23 cellular contexts compared by ENCODE assay signal in genomic region chr15:41407341-41407740, GRCh38. TPM values are rescaled to one million over a fixed set of nuclear protein-coding genes. Genes with fewer than 3 reads are reported as not detected.
DNase-seq lines count a peak whose midpoint lies in the region; ATAC-seq, FAIRE-seq and TF ChIP-seq lines count a peak whose summit lies in the region.
"Had no signal": no experiment of that assay in that cellular context is flagged by ENCODE, and none has a peak within 500 bp of the region (broad histone marks: within the 10 kb centered on the region; RNA-seq: fewer than 3 reads in every experiment).

No MANE protein-coding gene starts in this region.

- H3K27ac ChIP-seq in MM.1S (ENCODE audit: low read length) = peak overlapping the region; percentile 4; the same call in 1 of the 2 replicates
- H3K27ac ChIP-seq: KMS-11, PC-9, SJCRH30 had no signal

- H2AFZ ChIP-seq in MM.1S (ENCODE audit: low read length) = no peak overlapping the region
- H2AFZ ChIP-seq: PC-9 had no signal

- H3K4me1 ChIP-seq in MM.1S (ENCODE audit: low read length) = peaks cover 8% of the 10 kb centered on the region; the same call in 1 of the 2 replicates
- H3K4me1 ChIP-seq: SJCRH30 had no signal

- no peak overlapping the region for H3K4me2 ChIP-seq in MM.1S (ENCODE audit: low read depth, low read length)
- H3K4me2 ChIP-seq: KMS-11, PC-9 had no signal

- H3K9ac ChIP-seq in MM.1S (ENCODE audit: low read length) = no peak overlapping the region
- H3K9ac ChIP-seq: KMS-11 had no signal

- no peaks in the 10 kb centered on the region for H3K9me2 ChIP-seq in MM.1S (replicated peaks; ENCODE audit: insufficient read depth, low read length)

- FAIRE-seq in GM19239 (lab: Jason Lieb, UNC) = no peak
- FAIRE-seq: H1 had no signal

- H3K4me1 Mint-ChIP-seq in stimulated activated memory B cell treated with anti-CD40 and anti-IgM and Interleukin-4, amounts not matched to agents 10 μg/mL and 1 μg/mL and 100 μg/mL, for 72 hours = peaks cover 25% of the 10 kb centered on the region

- H3K4me3 ChIP-seq in MM.1S (ENCODE audit: low read length) = no peak overlapping the region
- H3K4me3 ChIP-seq: PC-9, SJCRH30 had no signal

- H3K27ac Mint-ChIP-seq in stimulated activated memory B cell treated with anti-CD40 and anti-IgM and Interleukin-4, amounts not matched to agents 10 μg/mL and 1 μg/mL and 100 μg/mL, for 72 hours = no peak overlapping the region
- H3K27ac Mint-ChIP-seq: CD4-positive, CD25-positive, alpha-beta regulatory T cell; IgD-negative memory B cell had no signal

- H3K36me3 Mint-ChIP-seq in stimulated activated memory B cell treated with anti-CD40 and anti-IgM and Interleukin-4, amounts not matched to agents 10 μg/mL and 1 μg/mL and 100 μg/mL, for 72 hours = no peaks in the 10 kb centered on the region

- H3K4me3 Mint-ChIP-seq in stimulated activated memory B cell treated with anti-CD40 and anti-IgM and Interleukin-4, amounts not matched to agents 10 μg/mL and 1 μg/mL and 100 μg/mL, for 72 hours = no peak overlapping the region
- H3K4me3 Mint-ChIP-seq: IgD-negative memory B cell had no signal

- H3K79me2 ChIP-seq in MM.1S (ENCODE audit: low read length) = 0 out of 2 replicates have a peak, but pooled peaks cover 3% of the 10 kb centered on the region

- H4K20me1 ChIP-seq in MM.1S (ENCODE audit: insufficient read depth, low read length) = no peaks in the 10 kb centered on the region

- H3F3A ChIP-seq in MM.1S (ENCODE audit: insufficient read depth, low read length) = peaks cover 5% of the 10 kb centered on the region

- TF ChIP-seq CTCF in MM.1S (IDR thresholded peaks at IDR 0.05; ENCODE audit: low read length) = no peak

- H3K27me3 Mint-ChIP-seq in stimulated activated memory B cell treated with anti-CD40 and anti-IgM and Interleukin-4, amounts not matched to agents 10 μg/mL and 1 μg/mL and 100 μg/mL, for 72 hours = no peaks in the 10 kb centered on the region
- H3K27me3 Mint-ChIP-seq: CD4-positive, CD25-positive, alpha-beta regulatory T cell; IgD-negative memory B cell had no signal

- H3K9me3 Mint-ChIP-seq in stimulated activated memory B cell treated with anti-CD40 and anti-IgM and Interleukin-4, amounts not matched to agents 10 μg/mL and 1 μg/mL and 100 μg/mL, for 72 hours = no peaks in the 10 kb centered on the region
- H3K9me3 Mint-ChIP-seq: IgD-negative memory B cell had no signal

- DNase-seq in CD1c-positive myeloid dendritic cell (ENCODE audit: extremely low spot score) = peak; percentile 8
- no peak for DNase-seq in MM.1S
- peak; percentile 47 for DNase-seq in amniotic epithelial cell (ENCODE audit: low read depth)
- DNase-seq in putamen (ENCODE audit: low spot score) = peak; percentile 19
- no peak for DNase-seq in NCI-H1694 treated with DMSO at 0.1 percent for 48 hours (lab: John Stamatoyannopoulos, UW)
- no peak for DNase-seq in GM19239 (ENCODE audit: insufficient read length, low spot score)
- no peak for DNase-seq in ureter (ENCODE audit: low spot score)
- DNase-seq: BE2C; CD4-positive, CD25-positive, alpha-beta regulatory T cell; HCEC 1CT; NCI-H1105; NCI-H1436 treated with DMSO at 0.1 percent for 48 hours; NCI-H2029; NCI-H2227 treated with DMSO at 0.1 percent for 48 hours; NCI-H526 treated with DMSO at 0.1 percent for 48 hours; PC-9; SJCRH30 had no signal

- H3K27me3 ChIP-seq in MM.1S (replicated peaks; ENCODE audit: insufficient read depth, low read length) = no peaks in the 10 kb centered on the region
- H3K27me3 ChIP-seq: BE2C, SJCRH30 had no signal

- no peak for ATAC-seq in stimulated activated memory B cell treated with anti-CD40 and anti-IgM and Interleukin-4, amounts not matched to agents 10 μg/mL and 1 μg/mL and 100 μg/mL, for 72 hours
- ATAC-seq: Right ventricle myocardium inferior, SK-N-SH treated with all-trans-retinoic acid at 6 μM for 48 hours had no signal

- no peaks in the 10 kb centered on the region for H3K36me3 ChIP-seq in MM.1S (replicated peaks; ENCODE audit: insufficient read depth, low read length)
- H3K36me3 ChIP-seq: BE2C, SJCRH30 had no signal

- H3K9me3 ChIP-seq in MM.1S (replicated peaks; ENCODE audit: insufficient read depth, low read length) = no peaks in the 10 kb centered on the region
- H3K9me3 ChIP-seq: BE2C, SJCRH30 had no signal

RNA-seq across cellular contexts. Expression of gene NDUFAF1, which starts 5.0 kb away (rescaled TPM):
- 14.6 TPM for total RNA-seq in ureter

RNA-seq across cellular contexts. Expression of gene RTF1, which starts 9.6 kb away (rescaled TPM):
- total RNA-seq in ureter = 33.2 TPM

Comparison
In these comparisons a context has a peak if more than half of its experiments do, and no peak if none do; other contexts are left out.
1. DNase-seq: peak in CD1c-positive myeloid dendritic cell (single experiment), amniotic epithelial cell (single experiment) and putamen (single experiment); none in MM.1S (single experiment), NCI-H1694 treated with DMSO at 0.1 percent for 48 hours (single experiment), GM19239 (single experiment) and ureter (single experiment).